19 cellular contexts compared by ENCODE assay signal in genomic region chr1:225152061-225152460, GRCh38.
DNase-seq lines count a peak whose midpoint lies in the region; ATAC-seq and TF ChIP-seq lines count a peak whose summit lies in the region.
"Had no signal": no experiment of that assay in that cellular context is flagged by ENCODE, and none has a peak within 500 bp of the region (broad histone marks: within the 10 kb centered on the region; RNA-seq: fewer than 3 reads in every experiment).

No MANE protein-coding gene starts in this region.

- H3K27ac ChIP-seq in SJCRH30, result peak overlapping the region; percentile 85
- H3K27ac ChIP-seq: A549 had no signal

- peak overlapping the region; percentile 11 for H3K27ac Mint-ChIP-seq in activated naive CD4-positive, alpha-beta T cell treated with anti-CD3 and anti-CD28 coated beads for 36 hours
- H3K27ac Mint-ChIP-seq in nephron, result peak overlapping the region; percentile 13 to 73 (median 55)
- H3K27ac Mint-ChIP-seq: CD4-positive, alpha-beta memory T cell; GM23338; H9 had no signal

- H3K4me3 Mint-ChIP-seq in activated naive CD4-positive, alpha-beta T cell treated with anti-CD3 and anti-CD28 coated beads for 36 hours, result no peak overlapping the region
- peak overlapping the region in 1 of 3 experiments; percentile 23 for H3K4me3 Mint-ChIP-seq in nephron
- H3K4me3 Mint-ChIP-seq: CD4-positive, alpha-beta memory T cell; GM23338; H9 had no signal

- H3K27me3 ChIP-seq in SJCRH30, result no peaks in the 10 kb centered on the region

- no peaks in the 10 kb centered on the region for H3K36me3 ChIP-seq in SJCRH30

- peaks cover 6% of the 10 kb centered on the region for H3K4me1 Mint-ChIP-seq in activated naive CD4-positive, alpha-beta T cell treated with anti-CD3 and anti-CD28 coated beads for 36 hours (ENCODE audit: low read depth)
- H3K4me1 Mint-ChIP-seq in nephron, result peaks cover 19% of the 10 kb centered on the region

- no peaks in the 10 kb centered on the region for H3K9me3 ChIP-seq in SJCRH30 (replicated peaks)
- H3K9me3 ChIP-seq: A549 had no signal

- peak overlapping the region; percentile 8 for H3K4me3 ChIP-seq in SJCRH30
- H3K4me3 ChIP-seq: A549, GM23338 had no signal

- peaks cover 22% of the 10 kb centered on the region for H3K4me1 ChIP-seq in SJCRH30
- H3K4me1 ChIP-seq: A549 had no signal

- no peak for ATAC-seq in GM19455 (IDR thresholded peaks at IDR 0.05; ENCODE audit: unreplicated experiment)
- ATAC-seq: A549, GM23338, HCT116 had no signal

- DNase-seq in activated naive CD4-positive, alpha-beta T cell treated with anti-CD3 and anti-CD28 coated beads for 36 hours, result no peak
- no peak for DNase-seq in activated naive CD4-positive, alpha-beta T cell treated with Interleukin-2 at 50 U/mL for 16 hours
- DNase-seq in SJCRH30 (peak; percentile 64 to 92), GF-D8 (lab: John Stamatoyannopoulos, UW) (no peak), AG20443 (ENCODE audit: low spot score) (no peak)
- DNase-seq: 8988T; ACHN; C1 segment of cervical spinal cord; Calu3; CD4-positive, alpha-beta memory T cell; COR-L47; DMS53; DMS79 treated with DMSO at 0.1 percent for 48 hours; H9 had no signal

- intact Hi-C loops in activated naive CD4-positive, alpha-beta T cell treated with anti-CD3 and anti-CD28 coated beads for 36 hours (cut with micrococcal nuclease), result no loop called here

- no peaks in the 10 kb centered on the region for H3K9me3 Mint-ChIP-seq in activated naive CD4-positive, alpha-beta T cell treated with anti-CD3 and anti-CD28 coated beads for 36 hours
- no peaks in the 10 kb centered on the region for H3K9me3 Mint-ChIP-seq in nephron
- H3K9me3 Mint-ChIP-seq: GM23338, H9 had no signal

- CTCF ChIA-PET in activated naive CD4-positive, alpha-beta T cell treated with anti-CD3 and anti-CD28 coated beads for 36 hours (lab: Charles Lee), result interaction anchor here (0.5 kb wide), 1 partner anchor 191 kb away, joined by 3 read pairs; no protein-coding TSS in a partner anchor

- no peaks in the 10 kb centered on the region for H3K36me3 Mint-ChIP-seq in activated naive CD4-positive, alpha-beta T cell treated with anti-CD3 and anti-CD28 coated beads for 36 hours (ENCODE audit: low read depth)
- peaks cover 11% of the 10 kb centered on the region for H3K36me3 Mint-ChIP-seq in nephron (ENCODE audit: low read depth)
- H3K36me3 Mint-ChIP-seq: CD4-positive, alpha-beta memory T cell had no signal

- no peak for TF ChIP-seq CTCF in nephron (IDR thresholded peaks at IDR 0.05; ENCODE audit: unreplicated experiment in 3 of 3)

- no peaks in the 10 kb centered on the region for H3K27me3 Mint-ChIP-seq in activated naive CD4-positive, alpha-beta T cell treated with anti-CD3 and anti-CD28 coated beads for 36 hours (ENCODE audit: low read depth)
- H3K27me3 Mint-ChIP-seq in nephron (ENCODE audit: low read depth), result peaks cover 6% of the 10 kb centered on the region

Comparison
In these comparisons a context has a peak if more than half of its experiments do, and no peak if none do; other contexts are left out.
1. DNase-seq: peak in SJCRH30 (2 of 2); none in activated naive CD4-positive, alpha-beta T cell treated with anti-CD3 and anti-CD28 coated beads for 36 hours (single experiment), activated naive CD4-positive, alpha-beta T cell treated with Interleukin-2 at 50 U/mL for 16 hours (single experiment), GF-D8 (single experiment) and AG20443 (single experiment).